In the genomic region with DNA sequence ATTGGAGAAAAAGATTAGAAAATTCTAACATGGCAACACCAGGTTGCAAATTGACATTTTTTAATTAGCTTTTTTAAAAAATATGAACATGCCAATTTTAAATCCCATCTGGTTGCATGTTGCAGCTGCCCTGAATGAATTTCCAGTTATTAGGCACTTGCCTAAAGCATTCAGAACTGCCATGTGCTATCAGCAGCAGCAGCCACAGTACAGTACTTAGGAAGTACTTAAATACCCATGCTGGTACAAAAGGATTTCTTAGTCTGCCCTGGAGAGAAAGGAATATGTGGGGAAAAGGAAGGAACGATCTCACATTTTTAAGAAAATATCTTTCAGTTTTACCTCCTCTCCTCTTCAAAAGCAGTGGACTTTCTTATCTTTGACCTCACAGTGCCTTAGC, we compare ENCODE assay signal across 1 cellular context.
TF ChIP-seq lines count a peak whose summit lies in the region.

No MANE protein-coding gene starts in this region.

TF ChIP-seq in GM23338, 12 proteins besides CTCF, POLR2A, EP300 and RAD21 (continued from another document):
- TF ChIP-seq, protein P1, sequence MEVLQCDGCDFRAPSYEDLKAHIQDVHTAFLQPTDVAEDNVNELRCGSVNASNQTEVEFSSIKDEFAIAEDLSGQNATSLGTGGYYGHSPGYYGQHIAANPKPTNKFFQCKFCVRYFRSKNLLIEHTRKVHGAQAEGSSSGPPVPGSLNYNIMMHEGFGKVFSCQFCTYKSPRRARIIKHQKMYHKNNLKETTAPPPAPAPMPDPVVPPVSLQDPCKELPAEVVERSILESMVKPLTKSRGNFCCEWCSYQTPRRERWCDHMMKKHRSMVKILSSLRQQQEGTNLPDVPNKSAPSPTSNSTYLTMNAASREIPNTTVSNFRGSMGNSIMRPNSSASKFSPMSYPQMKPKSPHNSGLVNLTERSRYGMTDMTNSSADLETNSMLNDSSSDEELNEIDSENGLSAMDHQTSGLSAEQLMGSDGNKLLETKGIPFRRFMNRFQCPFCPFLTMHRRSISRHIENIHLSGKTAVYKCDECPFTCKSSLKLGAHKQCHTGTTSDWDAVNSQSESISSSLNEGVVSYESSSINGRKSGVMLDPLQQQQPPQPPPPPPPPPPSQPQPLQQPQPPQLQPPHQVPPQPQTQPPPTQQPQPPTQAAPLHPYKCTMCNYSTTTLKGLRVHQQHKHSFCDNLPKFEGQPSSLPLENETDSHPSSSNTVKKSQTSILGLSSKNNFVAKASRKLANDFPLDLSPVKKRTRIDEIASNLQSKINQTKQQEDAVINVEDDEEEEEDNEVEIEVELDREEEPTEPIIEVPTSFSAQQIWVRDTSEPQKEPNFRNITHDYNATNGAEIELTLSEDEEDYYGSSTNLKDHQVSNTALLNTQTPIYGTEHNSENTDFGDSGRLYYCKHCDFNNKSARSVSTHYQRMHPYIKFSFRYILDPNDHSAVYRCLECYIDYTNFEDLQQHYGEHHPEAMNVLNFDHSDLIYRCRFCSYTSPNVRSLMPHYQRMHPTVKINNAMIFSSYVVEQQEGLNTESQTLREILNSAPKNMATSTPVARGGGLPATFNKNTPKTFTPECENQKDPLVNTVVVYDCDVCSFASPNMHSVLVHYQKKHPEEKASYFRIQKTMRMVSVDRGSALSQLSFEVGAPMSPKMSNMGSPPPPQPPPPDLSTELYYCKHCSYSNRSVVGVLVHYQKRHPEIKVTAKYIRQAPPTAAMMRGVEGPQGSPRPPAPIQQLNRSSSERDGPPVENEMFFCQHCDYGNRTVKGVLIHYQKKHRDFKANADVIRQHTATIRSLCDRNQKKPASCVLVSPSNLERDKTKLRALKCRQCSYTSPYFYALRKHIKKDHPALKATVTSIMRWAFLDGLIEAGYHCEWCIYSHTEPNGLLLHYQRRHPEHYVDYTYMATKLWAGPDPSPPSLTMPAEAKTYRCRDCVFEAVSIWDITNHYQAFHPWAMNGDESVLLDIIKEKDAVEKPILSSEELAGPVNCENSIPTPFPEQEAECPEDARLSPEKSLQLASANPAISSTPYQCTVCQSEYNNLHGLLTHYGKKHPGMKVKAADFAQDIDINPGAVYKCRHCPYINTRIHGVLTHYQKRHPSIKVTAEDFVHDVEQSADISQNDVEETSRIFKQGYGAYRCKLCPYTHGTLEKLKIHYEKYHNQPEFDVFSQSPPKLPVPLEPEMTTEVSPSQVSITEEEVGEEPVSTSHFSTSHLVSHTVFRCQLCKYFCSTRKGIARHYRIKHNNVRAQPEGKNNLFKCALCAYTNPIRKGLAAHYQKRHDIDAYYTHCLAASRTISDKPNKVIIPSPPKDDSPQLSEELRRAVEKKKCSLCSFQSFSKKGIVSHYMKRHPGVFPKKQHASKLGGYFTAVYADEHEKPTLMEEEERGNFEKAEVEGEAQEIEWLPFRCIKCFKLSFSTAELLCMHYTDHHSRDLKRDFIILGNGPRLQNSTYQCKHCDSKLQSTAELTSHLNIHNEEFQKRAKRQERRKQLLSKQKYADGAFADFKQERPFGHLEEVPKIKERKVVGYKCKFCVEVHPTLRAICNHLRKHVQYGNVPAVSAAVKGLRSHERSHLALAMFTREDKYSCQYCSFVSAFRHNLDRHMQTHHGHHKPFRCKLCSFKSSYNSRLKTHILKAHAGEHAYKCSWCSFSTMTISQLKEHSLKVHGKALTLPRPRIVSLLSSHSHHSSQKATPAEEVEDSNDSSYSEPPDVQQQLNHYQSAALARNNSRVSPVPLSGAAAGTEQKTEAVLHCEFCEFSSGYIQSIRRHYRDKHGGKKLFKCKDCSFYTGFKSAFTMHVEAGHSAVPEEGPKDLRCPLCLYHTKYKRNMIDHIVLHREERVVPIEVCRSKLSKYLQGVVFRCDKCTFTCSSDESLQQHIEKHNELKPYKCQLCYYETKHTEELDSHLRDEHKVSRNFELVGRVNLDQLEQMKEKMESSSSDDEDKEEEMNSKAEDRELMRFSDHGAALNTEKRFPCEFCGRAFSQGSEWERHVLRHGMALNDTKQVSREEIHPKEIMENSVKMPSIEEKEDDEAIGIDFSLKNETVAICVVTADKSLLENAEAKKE (CRISPR knock-in tag; IDR thresholded peaks at IDR 0.05), result no peak
